ENCODE assay signal across 14 cellular contexts in the genomic region with DNA sequence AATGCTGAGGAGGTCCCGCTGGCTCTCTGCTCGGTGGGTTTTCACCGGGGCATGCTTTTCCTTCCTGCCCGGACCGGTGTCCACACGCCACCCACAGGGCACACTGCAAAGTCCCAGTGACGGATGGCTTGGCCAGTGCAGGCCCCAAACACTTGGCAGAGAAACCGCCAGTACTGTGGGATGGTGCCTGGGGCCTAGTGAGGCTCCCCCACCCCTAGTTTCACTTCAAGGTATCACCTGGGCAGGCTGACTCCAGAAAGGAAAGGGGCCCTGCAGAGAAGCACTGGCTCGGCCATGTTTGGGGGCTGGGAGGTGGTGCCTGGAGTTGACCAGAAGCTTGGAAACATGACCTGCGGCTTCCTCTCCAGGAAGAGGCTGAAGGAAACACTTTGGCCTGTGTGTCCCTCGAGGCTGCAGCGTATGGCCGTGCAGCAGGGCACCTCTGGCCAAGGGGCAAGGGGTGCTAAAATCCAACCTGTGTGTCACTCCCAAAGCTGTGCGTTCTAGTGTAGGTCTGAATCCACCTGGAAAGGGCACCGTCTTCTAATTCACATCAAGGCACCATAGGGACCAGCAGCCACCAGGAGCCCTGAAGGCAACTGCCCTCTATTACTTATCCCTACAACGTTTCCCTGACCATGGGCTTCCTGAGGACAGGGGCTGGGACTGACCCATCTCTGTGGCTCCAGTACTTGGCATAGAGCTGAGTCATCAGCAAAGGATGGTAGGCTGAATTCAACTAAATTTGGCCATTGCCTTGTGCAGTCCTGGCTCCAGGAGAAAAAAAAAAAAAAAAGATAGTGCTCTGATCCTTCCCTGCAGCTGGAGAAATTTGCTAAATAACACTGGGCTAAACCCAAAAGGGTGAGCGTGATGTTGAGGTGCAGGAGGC. TPM values are rescaled to one million over a fixed set of nuclear protein-coding genes. Genes with fewer than 3 reads are reported as not detected.
DNase-seq lines count a peak whose midpoint lies in the region; ATAC-seq and TF ChIP-seq lines count a peak whose summit lies in the region.
"Had no signal": no experiment of that assay in that cellular context is flagged by ENCODE, and none has a peak within 500 bp of the region (broad histone marks: within the 10 kb centered on the region; RNA-seq: fewer than 3 reads in every experiment).

No MANE protein-coding gene starts in this region.

- H3K27ac Mint-ChIP-seq in central memory CD8-positive, alpha-beta T cell (ENCODE audit: low read depth), result peak overlapping the region; percentile 16
- peak overlapping the region; percentile 11 for H3K27ac Mint-ChIP-seq in memory B cell
- H3K27ac Mint-ChIP-seq: activated T-helper 1 cell treated with anti-CD3 and anti-CD28 coated beads, Interleukin-12 subunit alpha, Interleukin-12 subunit beta, Interleukin-2, Interleukin-4 antibody, amounts not matched to agents 30 ng/mL and 10 ng/mL and 1 ng/mL, durations not matched to agents 14 hours and 24 hours and 36 hours had no signal

- H3K9me3 ChIP-seq in right atrium auricular region (no peaks in the 10 kb centered on the region), vagina (no peaks in the 10 kb centered on the region)
- H3K9me3 ChIP-seq: heart left ventricle had no signal

- peaks cover 0 to 16% of the 10 kb centered on the region in 2 donors for H3K4me1 ChIP-seq in right atrium auricular region
- H3K4me1 ChIP-seq in vagina, result peaks cover 9% of the 10 kb centered on the region

- TF ChIP-seq CTCF in right atrium auricular region (IDR thresholded peaks at IDR 0.05) (no peak), vagina (IDR thresholded peaks at IDR 0.05) (no peak)

- intact Hi-C loops in Right ventricle myocardium superior (cut with DNase I), result no loop called here
- intact Hi-C loops in vagina (cut with DNase I), result no loop called here

- H3K27me3 ChIP-seq in right atrium auricular region (no peaks in the 10 kb centered on the region), vagina (no peaks in the 10 kb centered on the region)

- ATAC-seq in Right ventricle myocardium superior (ENCODE audit: poor library complexity), result no peak
- ATAC-seq in central memory CD8-positive, alpha-beta T cell (replicated peaks; ENCODE audit: extremely low read depth, poor library complexity, severe bottlenecking), result no peak
- no peak for ATAC-seq in memory B cell (ENCODE audit: low read depth)
- no peak for ATAC-seq in GM18867 (IDR thresholded peaks at IDR 0.05; ENCODE audit: unreplicated experiment)

- DNase-seq in Right ventricle myocardium superior (peak; percentile 34), right atrium auricular region (ENCODE audit: low spot score) (no peak), memory B cell (ENCODE audit: low spot score in 2 of 2) (no peak), vagina (ENCODE audit: extremely low spot score in 2 of 2) (no peak), SIG-M5 (lab: John Stamatoyannopoulos, UW) (no peak), iPS-NIHi11 (ENCODE audit: low spot score) (no peak)
- DNase-seq in central memory CD8-positive, alpha-beta T cell (ENCODE audit: low spot score in 2 of 2), result no peak
- DNase-seq: NCI-H1417, NCI-H446 treated with DMSO at 0.1 percent for 48 hours, trophoblast cell had no signal

- no peaks in the 10 kb centered on the region for H3K27me3 Mint-ChIP-seq in central memory CD8-positive, alpha-beta T cell
- no peaks in the 10 kb centered on the region for H3K27me3 Mint-ChIP-seq in memory B cell

- H3K27ac ChIP-seq in right atrium auricular region (no peak overlapping the region), vagina (no peak overlapping the region)
- H3K27ac ChIP-seq: epithelial cell of prostate had no signal

- no peak overlapping the region for H3K4me3 Mint-ChIP-seq in central memory CD8-positive, alpha-beta T cell
- no peak overlapping the region for H3K4me3 Mint-ChIP-seq in memory B cell
- H3K4me3 Mint-ChIP-seq: activated T-helper 1 cell treated with anti-CD3 and anti-CD28 coated beads, Interleukin-12 subunit alpha, Interleukin-12 subunit beta, Interleukin-2, Interleukin-4 antibody, amounts not matched to agents 30 ng/mL and 10 ng/mL and 1 ng/mL, durations not matched to agents 14 hours and 24 hours and 36 hours had no signal

- TF ChIP-seq POLR2A in vagina (IDR thresholded peaks at IDR 0.05), result no peak

- H3K9me3 Mint-ChIP-seq in central memory CD8-positive, alpha-beta T cell, result no peaks in the 10 kb centered on the region
- H3K9me3 Mint-ChIP-seq in memory B cell, result no peaks in the 10 kb centered on the region
- H3K9me3 Mint-ChIP-seq: activated T-helper 1 cell treated with anti-CD3 and anti-CD28 coated beads, Interleukin-12 subunit alpha, Interleukin-12 subunit beta, Interleukin-2, Interleukin-4 antibody, amounts not matched to agents 30 ng/mL and 10 ng/mL and 1 ng/mL, durations not matched to agents 14 hours and 24 hours and 36 hours had no signal

- H3K36me3 Mint-ChIP-seq in central memory CD8-positive, alpha-beta T cell (ENCODE audit: insufficient read depth), result peaks cover 8% of the 10 kb centered on the region
- no peaks in the 10 kb centered on the region for H3K36me3 Mint-ChIP-seq in memory B cell

- H3K4me3 ChIP-seq in right atrium auricular region (no peak overlapping the region), vagina (no peak overlapping the region)
- H3K4me3 ChIP-seq: heart left ventricle had no signal

- H3K4me1 Mint-ChIP-seq in central memory CD8-positive, alpha-beta T cell, result peaks cover 36% of the 10 kb centered on the region
- H3K4me1 Mint-ChIP-seq in memory B cell, result peaks cover 37% of the 10 kb centered on the region

- H3K36me3 ChIP-seq in right atrium auricular region (peaks cover 5% of the 10 kb centered on the region), vagina (peaks cover 0 to 7% of the 10 kb centered on the region in 2 donors)

RNA-seq across cellular contexts. Expression of a gene that starts 22.6 kb away (rescaled TPM):
- total RNA-seq in Right ventricle myocardium superior, result 0.11 TPM
- total RNA-seq in right atrium auricular region, result under 1 TPM; 0.12 to 0.15 TPM
- total RNA-seq in vagina, result 1.7 TPM
